Comparison of ENCODE assay signal across 15 cellular contexts in the genomic region with DNA sequence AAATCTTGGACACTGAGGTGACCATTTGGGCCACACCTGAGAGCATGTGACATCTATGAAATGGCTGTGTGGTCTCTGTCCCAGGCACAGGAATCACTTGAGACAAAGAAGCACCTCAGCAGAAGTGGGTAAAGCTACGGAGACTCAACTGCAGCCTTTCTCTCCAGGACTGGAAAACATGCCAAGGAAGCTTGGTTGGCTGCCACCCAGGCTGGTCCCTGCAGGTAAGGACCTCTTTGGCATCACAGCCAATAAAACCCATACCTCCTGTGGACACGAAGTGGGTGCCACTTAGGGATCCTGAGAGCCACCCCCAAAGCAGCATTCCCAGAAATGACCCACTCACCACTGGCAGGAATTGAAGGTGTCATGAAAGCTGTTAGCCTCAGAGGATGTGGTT.
DNase-seq lines count a peak whose midpoint lies in the region; ATAC-seq and TF ChIP-seq lines count a peak whose summit lies in the region.
"Had no signal": no experiment of that assay in that cellular context is flagged by ENCODE, and none has a peak within 500 bp of the region (broad histone marks: within the 10 kb centered on the region; RNA-seq: fewer than 3 reads in every experiment).

No MANE protein-coding gene starts in this region.

- no peak overlapping the region for H2AFZ ChIP-seq in DND-41 (ENCODE audit: low read depth, low read length)

- TF ChIP-seq CTCF in DND-41 (IDR thresholded peaks at IDR 0.05; ENCODE audit: borderline replicate concordance, extremely low read depth, low read length, poor library complexity, severe bottlenecking) = no peak

- no peaks in the 10 kb centered on the region for H3K27me3 Mint-ChIP-seq in activated naive CD4-positive, alpha-beta T cell treated with anti-CD3 and anti-CD28 coated beads for 36 hours (ENCODE audit: low read depth)
- no peaks in the 10 kb centered on the region for H3K27me3 Mint-ChIP-seq in activated T-helper 17 cell treated with anti-CD3 and anti-CD28 coated beads, Interleukin-2, amount 50 U/mL, for 72 hours
- H3K27me3 Mint-ChIP-seq in stimulated activated naive CD8-positive, alpha-beta T cell treated with anti-CD3 and anti-CD28 coated beads, Interleukin-15, amount 100 ng/mL, for 72 hours = no peaks in the 10 kb centered on the region

- H3K36me3 Mint-ChIP-seq in activated naive CD4-positive, alpha-beta T cell treated with anti-CD3 and anti-CD28 coated beads for 36 hours (ENCODE audit: low read depth) = peaks cover 55% of the 10 kb centered on the region
- H3K36me3 Mint-ChIP-seq in activated T-helper 17 cell treated with anti-CD3 and anti-CD28 coated beads, Interleukin-2, amount 50 U/mL, for 72 hours (ENCODE audit: low read depth) = peaks cover 51% of the 10 kb centered on the region

- no peak overlapping the region for H3K4me2 ChIP-seq in DND-41 (ENCODE audit: insufficient read depth, low read length)

- no peaks in the 10 kb centered on the region for H3K27me3 ChIP-seq in DND-41 (ENCODE audit: insufficient read depth, low read length, poor library complexity)

- no peak overlapping the region for H3K9ac ChIP-seq in DND-41 (ENCODE audit: low read depth, low read length)

- H3K4me1 Mint-ChIP-seq in activated naive CD4-positive, alpha-beta T cell treated with anti-CD3 and anti-CD28 coated beads for 36 hours (ENCODE audit: low read depth) = peaks cover 86% of the 10 kb centered on the region
- H3K4me1 Mint-ChIP-seq in activated T-helper 17 cell treated with anti-CD3 and anti-CD28 coated beads, Interleukin-2, amount 50 U/mL, for 72 hours = peaks cover 41% of the 10 kb centered on the region
- peaks cover 92% of the 10 kb centered on the region for H3K4me1 Mint-ChIP-seq in stimulated activated naive CD8-positive, alpha-beta T cell treated with anti-CD3 and anti-CD28 coated beads, Interleukin-15, amount 100 ng/mL, for 72 hours
- H3K4me1 Mint-ChIP-seq: B cell had no signal

- peak overlapping the region; percentile 47 for H3K27ac ChIP-seq in DND-41 (ENCODE audit: low read length)

- no peaks in the 10 kb centered on the region for H3K9me3 ChIP-seq in DND-41 (ENCODE audit: insufficient read depth, low read length, severe bottlenecking)

- H3K79me2 ChIP-seq in DND-41 (ENCODE audit: insufficient read depth, low read length) = peaks cover 100% of the 10 kb centered on the region

- intact Hi-C loops in activated naive CD4-positive, alpha-beta T cell treated with anti-CD3 and anti-CD28 coated beads for 36 hours (cut with micrococcal nuclease) = loop anchor here (10.0 kb wide), 2 partner anchors 1471 to 1551 kb away; a partner anchor contains a TSS

- no peak for ATAC-seq in DND-41 (ENCODE audit: insufficient read depth, low read depth)
- ATAC-seq in activated T-helper 17 cell treated with anti-CD3 and anti-CD28 coated beads, Interleukin-2, amount 50 U/mL, for 72 hours (replicated peaks) = no peak
- no peak for ATAC-seq in stimulated activated naive CD8-positive, alpha-beta T cell treated with anti-CD3 and anti-CD28 coated beads, Interleukin-15, amount 100 ng/mL, for 72 hours
- ATAC-seq in GM18519 (IDR thresholded peaks at IDR 0.05; ENCODE audit: low FRiP score, unreplicated experiment) = no peak

- no peak overlapping the region for H3K4me3 ChIP-seq in DND-41 (ENCODE audit: low read depth in 1 of 2, low read length in 2 of 2)

- H3K36me3 ChIP-seq in DND-41 (ENCODE audit: insufficient read depth, low read length) = peaks cover 94% of the 10 kb centered on the region

- H4K20me1 ChIP-seq in DND-41 (ENCODE audit: insufficient read depth, low read length) = peaks cover 88% of the 10 kb centered on the region

- peaks cover 30% of the 10 kb centered on the region for H3K4me1 ChIP-seq in DND-41 (ENCODE audit: insufficient read depth, low read length)

- H3K4me3 Mint-ChIP-seq in activated naive CD4-positive, alpha-beta T cell treated with anti-CD3 and anti-CD28 coated beads for 36 hours = no peak overlapping the region
- peak overlapping the region; percentile 14 for H3K4me3 Mint-ChIP-seq in activated T-helper 17 cell treated with anti-CD3 and anti-CD28 coated beads, Interleukin-2, amount 50 U/mL, for 72 hours
- H3K4me3 Mint-ChIP-seq in stimulated activated naive CD8-positive, alpha-beta T cell treated with anti-CD3 and anti-CD28 coated beads, Interleukin-15, amount 100 ng/mL, for 72 hours = peak overlapping the region; percentile 38 to 73
- H3K4me3 Mint-ChIP-seq: B cell, HFFc6 had no signal

- CTCF ChIA-PET in activated naive CD4-positive, alpha-beta T cell treated with anti-CD3 and anti-CD28 coated beads for 36 hours (lab: Charles Lee) = interaction anchor here (0.6 to 2.3 kb wide), 9 partner anchors 8 to 441 kb away, joined by 3 to 9 read pairs (median 4); no protein-coding TSS in a partner anchor

- no peak for DNase-seq in activated naive CD4-positive, alpha-beta T cell treated with anti-CD3 and anti-CD28 coated beads for 36 hours
- no peak for DNase-seq in activated naive CD4-positive, alpha-beta T cell treated with Interleukin-2 at 50 U/mL for 16 hours
- DNase-seq in DND-41 = no peak
- DNase-seq in stimulated activated naive CD8-positive, alpha-beta T cell treated with anti-CD3 and anti-CD28 coated beads, Interleukin-15, amount 100 ng/mL, for 72 hours = no peak
- no peak for DNase-seq in anterior cingulate cortex (lab: John Stamatoyannopoulos, UW)
- DNase-seq: EL, HFFc6, KG1, NCI-H1092, NCI-H446, NCI-H774, SHP77 treated with DMSO at 0.1 percent for 48 hours had no signal

- H3K9me3 Mint-ChIP-seq in activated naive CD4-positive, alpha-beta T cell treated with anti-CD3 and anti-CD28 coated beads for 36 hours = no peaks in the 10 kb centered on the region
- H3K9me3 Mint-ChIP-seq in activated T-helper 17 cell treated with anti-CD3 and anti-CD28 coated beads, Interleukin-2, amount 50 U/mL, for 72 hours = no peaks in the 10 kb centered on the region
- H3K9me3 Mint-ChIP-seq in stimulated activated naive CD8-positive, alpha-beta T cell treated with anti-CD3 and anti-CD28 coated beads, Interleukin-15, amount 100 ng/mL, for 72 hours = no peaks in the 10 kb centered on the region
- H3K9me3 Mint-ChIP-seq: HFFc6 had no signal

- peak overlapping the region; percentile 96 for H3K27ac Mint-ChIP-seq in activated naive CD4-positive, alpha-beta T cell treated with anti-CD3 and anti-CD28 coated beads for 36 hours
- H3K27ac Mint-ChIP-seq in activated T-helper 17 cell treated with anti-CD3 and anti-CD28 coated beads, Interleukin-2, amount 50 U/mL, for 72 hours = peak overlapping the region; percentile 81
- H3K27ac Mint-ChIP-seq in stimulated activated naive CD8-positive, alpha-beta T cell treated with anti-CD3 and anti-CD28 coated beads, Interleukin-15, amount 100 ng/mL, for 72 hours = peak overlapping the region in 1 of 2 donors; percentile 96
- H3K27ac Mint-ChIP-seq: B cell, HFFc6 had no signal
